2 cellular contexts compared by ENCODE assay signal in the genomic region with DNA sequence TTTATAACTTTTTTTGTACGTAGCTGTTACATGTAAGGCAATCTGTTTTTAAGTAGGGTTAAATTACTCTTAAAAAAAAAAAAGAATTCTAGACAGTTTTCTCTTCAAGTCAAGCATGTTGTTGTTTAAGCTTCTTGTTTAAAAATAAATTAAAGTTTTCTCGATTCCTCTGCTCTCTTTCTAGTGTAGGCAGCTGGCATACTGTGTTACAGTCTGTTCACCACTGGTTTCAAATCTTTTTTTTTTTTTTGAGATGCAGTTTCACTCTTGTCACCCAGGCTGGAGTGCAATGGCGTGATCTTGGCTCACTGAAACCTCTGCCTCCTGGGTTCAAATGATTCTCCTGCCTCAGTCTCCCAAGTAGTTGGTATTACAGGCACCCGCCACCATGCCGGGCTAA. TPM values are rescaled to one million over a fixed set of nuclear protein-coding genes. Genes with fewer than 3 reads are reported as not detected.
"Had no signal": no experiment of that assay in that cellular context is flagged by ENCODE, and none has a peak within 500 bp of the region (broad histone marks: within the 10 kb centered on the region; RNA-seq: fewer than 3 reads in every experiment).

No MANE protein-coding gene starts in this region.

RNA-seq across cellular contexts. Expression of gene EDN1, which starts 29.9 kb away (rescaled TPM):
- total RNA-seq: OCI-LY7, SK-MEL-5 had no signal
